ENCODE assay signal across 8 cellular contexts in the genomic region with DNA sequence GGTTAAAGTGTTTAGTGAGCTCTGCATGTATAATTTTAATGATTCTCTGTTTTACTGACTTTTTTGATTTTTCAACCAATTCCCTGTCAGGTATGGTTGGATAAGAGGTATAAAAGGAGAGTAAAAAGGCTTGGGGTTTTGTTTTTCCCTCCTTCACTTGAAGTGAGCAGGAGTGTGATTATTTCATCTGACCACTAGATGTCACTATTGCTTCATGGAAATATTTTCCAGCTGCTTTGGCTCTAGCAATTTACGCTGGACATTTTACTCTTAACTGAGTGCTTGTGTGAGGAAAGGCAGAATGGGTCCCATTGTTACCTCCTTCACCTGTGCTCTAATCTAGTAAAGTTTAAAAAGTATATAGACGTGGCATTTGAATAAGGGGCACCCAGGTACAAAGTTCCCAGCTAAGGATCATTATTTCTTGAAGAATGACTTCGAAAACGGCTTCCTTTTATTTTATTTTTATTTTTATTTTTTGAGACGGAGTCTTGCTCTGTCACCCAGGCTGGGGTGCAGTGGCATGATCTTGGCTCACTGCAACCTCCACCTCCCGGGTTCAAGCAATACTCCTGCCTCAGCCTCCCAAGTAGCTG.
DNase-seq lines count a peak whose midpoint lies in the region; ATAC-seq and TF ChIP-seq lines count a peak whose summit lies in the region.

No MANE protein-coding gene starts in this region.

- WGBS in mammary epithelial cell (ENCODE audit: low coverage, missing lambda C conversion rate), result 50% methylated on average over 6 of the region's 6 CpGs
- WGBS in transverse colon (ENCODE audit: low coverage in 1 of 2), 2 donors, result 47 to 53% methylated on average over 6 of the region's 6 CpGs

- dilution Hi-C loops in mammary epithelial cell (cut with HindIII; ENCODE audit: low sequenced_read_pairs), result no loop called here

- H3K27me3 ChIP-seq in BE2C (peaks cover 19% of the 10 kb centered on the region), mammary epithelial cell (ENCODE audit: insufficient read depth, low read length) (peaks cover 9% of the 10 kb centered on the region), kidney epithelial cell (ENCODE audit: control insufficient read depth, insufficient read depth, low read length) (no peaks in the 10 kb centered on the region), transverse colon (no peaks in the 10 kb centered on the region)

- H2AFZ ChIP-seq in mammary epithelial cell (ENCODE audit: low read depth, low read length), result no peak overlapping the region

- H3K4me2 ChIP-seq in mammary epithelial cell (ENCODE audit: insufficient read depth, low read depth, low read length), result no peak overlapping the region

- TF ChIP-seq EP300 in transverse colon (IDR thresholded peaks at IDR 0.05; ENCODE audit: low read depth), result no peak

- no peaks in the 10 kb centered on the region for H3K9me3 ChIP-seq in BE2C
- H3K9me3 ChIP-seq in mammary epithelial cell (replicated peaks; ENCODE audit: insufficient read depth, low read length), result no peaks in the 10 kb centered on the region
- no peaks in the 10 kb centered on the region for H3K9me3 ChIP-seq in transverse colon

- H4K20me1 ChIP-seq in mammary epithelial cell (ENCODE audit: insufficient read depth, low read length), result no peaks in the 10 kb centered on the region

- no TSS peak for BruUV-seq in mammary epithelial cell (replicated peaks; lab: Mats Ljungman, UMichigan)

- CTCF ChIA-PET in mammary epithelial cell (lab: Charles Lee; ENCODE audit: low non-redundant PET), result interaction anchor here (0.6 to 1.1 kb wide), 3 partner anchors 216 to 433 kb away, joined by 3 read pairs; no protein-coding TSS in a partner anchor

- H3K4me1 ChIP-seq in BE2C, result no peaks in the 10 kb centered on the region
- no peaks in the 10 kb centered on the region for H3K4me1 ChIP-seq in mammary epithelial cell (ENCODE audit: insufficient read depth, low read length)
- H3K4me1 ChIP-seq in transverse colon, result no peaks in the 10 kb centered on the region

- in situ Hi-C loops in mammary epithelial cell (cut with MboI; ENCODE audit: low sequenced_read_pairs in 2 of 2), result loop anchor here (5.0 to 25.0 kb wide), 3 partner anchors 216 to 346 kb away; a partner anchor contains a TSS
- in situ Hi-C loops in transverse colon (cut with MboI; ENCODE audit: low pct_ligation_motif_present in 1 of 4, low pct_unique_long_range_greater_than_20kb in 1 of 4, low sequenced_read_pairs in 3 of 4), result loop anchor here (10.0 to 25.0 kb wide), 7 partner anchors 224 to 1196 kb away; no protein-coding TSS in a partner anchor

- ATAC-seq in GM18870 (IDR thresholded peaks at IDR 0.05; ENCODE audit: unreplicated experiment), result peak; percentile 68

- DNase-seq in BE2C (no peak), HuH-7 (ENCODE audit: low spot score) (peak; percentile 56), NOMO-1 treated with DMSO at 0.1 percent for 48 hours (lab: John Stamatoyannopoulos, UW; ENCODE audit: unreplicated experiment) (peak; percentile 64), mammary epithelial cell (peak; percentile 33), kidney epithelial cell (ENCODE audit: low read depth) (no peak), transverse colon (no peak), ecto neural progenitor cell (ENCODE audit: low spot score) (no peak)

- no peaks in the 10 kb centered on the region for H3K36me3 ChIP-seq in BE2C
- no peaks in the 10 kb centered on the region for H3K36me3 ChIP-seq in mammary epithelial cell (ENCODE audit: insufficient read depth, low read length)
- no peaks in the 10 kb centered on the region for H3K36me3 ChIP-seq in kidney epithelial cell (ENCODE audit: control insufficient read depth, insufficient read depth, low read length)
- no peaks in the 10 kb centered on the region for H3K36me3 ChIP-seq in transverse colon

- intact Hi-C loops in mammary epithelial cell (cut with micrococcal nuclease) (loop anchor here (1.0 to 5.0 kb wide), 7 partner anchors 89 to 1216 kb away; no protein-coding TSS in a partner anchor), transverse colon (cut with DNase I; ENCODE audit: low total_unique reads) (loop anchor here (10.0 kb wide), 1 partner anchor 1194 kb away; no protein-coding TSS in a partner anchor)

- H3K9ac ChIP-seq in mammary epithelial cell (ENCODE audit: insufficient read depth, low read length), result no peak overlapping the region

- TF ChIP-seq CTCF in BE2C (IDR thresholded peaks at IDR 0.05; ENCODE audit: low read depth, low read length) (peak; percentile 73), mammary epithelial cell (conservative IDR thresholded peaks at IDR 0.05 in 1 of 2, IDR thresholded peaks at IDR 0.05 in 1 of 2; ENCODE audit: extremely low read depth in 1 of 2, insufficient read depth in 1 of 2, low read depth in 1 of 2, low read length in 2 of 2) (peak; percentile 61 to 67), kidney epithelial cell (IDR thresholded peaks at IDR 0.05; ENCODE audit: insufficient read depth, low read length, poor library complexity, severe bottlenecking) (peak; percentile 42), transverse colon (IDR thresholded peaks at IDR 0.05) (peak; percentile 70 to 89 (median 81))

- H3K27ac ChIP-seq in mammary epithelial cell (ENCODE audit: insufficient read depth, low read depth, low read length), result no peak overlapping the region
- H3K27ac ChIP-seq in transverse colon, result no peak overlapping the region

- H3K4me3 ChIP-seq in BE2C (ENCODE audit: low read depth, low read length), result no peak overlapping the region
- H3K4me3 ChIP-seq in mammary epithelial cell (replicated peaks in 1 of 3; ENCODE audit: insufficient read depth in 1 of 3, low read depth in 2 of 3, low read length in 3 of 3), result no peak overlapping the region
- H3K4me3 ChIP-seq in kidney epithelial cell (ENCODE audit: low read depth, low read length), result no peak overlapping the region
- H3K4me3 ChIP-seq in transverse colon, result no peak overlapping the region

- TF ChIP-seq POLR2A in transverse colon (IDR thresholded peaks at IDR 0.05), result no peak

- no peaks in the 10 kb centered on the region for H3K79me2 ChIP-seq in mammary epithelial cell (ENCODE audit: insufficient read depth, low read length)

Comparison
In these comparisons a context has a peak if more than half of its experiments do, and no peak if none do; other contexts are left out.
1. DNase-seq: peak in HuH-7 (single experiment), NOMO-1 treated with DMSO at 0.1 percent for 48 hours (single experiment) and mammary epithelial cell (single experiment); none in BE2C (single experiment), kidney epithelial cell (single experiment), transverse colon (single experiment) and ecto neural progenitor cell (single experiment).
2. Peak in every context shown above with its lines, with median percentiles within 50 percentile points of each other: CTCF ChIP-seq.